8 cellular contexts compared by ENCODE assay signal in genomic region chr16:18594880-18595279, GRCh38. TPM values are rescaled to one million over a fixed set of nuclear protein-coding genes. Genes with fewer than 3 reads are reported as not detected.
DNase-seq lines count a peak whose midpoint lies in the region; ATAC-seq, FAIRE-seq and TF ChIP-seq lines count a peak whose summit lies in the region.
"Not testable (repeated sequence)": the region's sequence is repeated elsewhere in the genome, so short reads cannot be mapped to it uniquely, and the experiment has no call there.

No MANE protein-coding gene starts in this region.

- not testable (repeated sequence) for H3K27me3 Mint-ChIP-seq in activated CD4-positive, alpha-beta memory T cell treated with anti-CD3 and anti-CD28 coated beads for 36 hours

- not testable (repeated sequence) for H3F3A ChIP-seq in PC-3 (ENCODE audit: low read length, unreplicated experiment)

- H3K23ac ChIP-seq in trophoblast cell (ENCODE audit: low read length): not testable (repeated sequence)

- not testable (repeated sequence) for H3K4me1 ChIP-seq in A549; PC-3 (ENCODE audit: insufficient read depth, low read length); trophoblast cell (ENCODE audit: control insufficient read depth in 1 of 2, insufficient read depth in 2 of 2, low read length in 2 of 2)

- H3K4ac ChIP-seq in trophoblast cell (ENCODE audit: low read depth, low read length): not testable (repeated sequence)

- not testable (repeated sequence) for H3K4me1 Mint-ChIP-seq in activated CD4-positive, alpha-beta memory T cell treated with anti-CD3 and anti-CD28 coated beads for 36 hours (ENCODE audit: low read depth)

- CTCF ChIA-PET in A549 (lab: Yijun Ruan, JAX): interaction anchor here (0.7 kb wide), 1 partner anchor 13 kb away, joined by 3 read pairs; no protein-coding TSS in a partner anchor
- CTCF ChIA-PET in PC-3 (lab: Charles Lee); activated CD4-positive, alpha-beta memory T cell treated with anti-CD3 and anti-CD28 coated beads for 36 hours (lab: Charles Lee): not testable (repeated sequence)

- not testable (repeated sequence) for TF ChIP-seq POLR2A in A549 (IDR thresholded peaks at IDR 0.05; ENCODE audit: low read length)

- H2BK12ac ChIP-seq in trophoblast cell (ENCODE audit: low read length): not testable (repeated sequence)

- not testable (repeated sequence) for H2AK5ac ChIP-seq in trophoblast cell (ENCODE audit: low read length)

- BruUV-seq in PC-3 (replicated peaks; lab: Mats Ljungman, UMichigan): not testable (repeated sequence)

- not testable (repeated sequence) for H3K79me1 ChIP-seq in trophoblast cell (ENCODE audit: low read length)

- WGBS in A549 (ENCODE audit: missing lambda C conversion rate): 40% methylated on average over 5 of the region's 5 CpGs
- WGBS in trophoblast cell (ENCODE audit: extremely low coverage, insufficient coverage, insufficient read length): no CpG with 5 or more reads among the region's 5 CpGs

- H2BK5ac ChIP-seq in trophoblast cell (ENCODE audit: low read depth, low read length, poor library complexity): not testable (repeated sequence)

- TF ChIP-seq EP300 in A549 (IDR thresholded peaks at IDR 0.05): not testable (repeated sequence)

- not testable (repeated sequence) for FAIRE-seq in A549 (lab: Jason Lieb, UNC)

- H3K27ac Mint-ChIP-seq in activated CD4-positive, alpha-beta memory T cell treated with anti-CD3 and anti-CD28 coated beads for 36 hours: not testable (repeated sequence)

- H3K36me3 Mint-ChIP-seq in activated CD4-positive, alpha-beta memory T cell treated with anti-CD3 and anti-CD28 coated beads for 36 hours: not testable (repeated sequence)

- not testable (repeated sequence) for H3K4me3 Mint-ChIP-seq in activated CD4-positive, alpha-beta memory T cell treated with anti-CD3 and anti-CD28 coated beads for 36 hours

- H2BK120ac ChIP-seq in trophoblast cell (ENCODE audit: insufficient read depth, low read length, poor library complexity): not testable (repeated sequence)

- intact Hi-C loops in PC-3 (cut with micrococcal nuclease); activated CD4-positive, alpha-beta memory T cell treated with anti-CD3 and anti-CD28 coated beads for 36 hours (cut with micrococcal nuclease): not testable (repeated sequence)

- not testable (repeated sequence) for H3K4me2 ChIP-seq in A549; PC-3 (ENCODE audit: low read length); trophoblast cell (ENCODE audit: low read length)

- not testable (repeated sequence) for H3K18ac ChIP-seq in trophoblast cell (ENCODE audit: low read length)

- not testable (repeated sequence) for DNase-seq in A549 (ENCODE audit: low read depth in 1 of 2, low spot score in 1 of 2)
- DNase-seq in GM12865 (ENCODE audit: low read depth): peak; percentile 56
- DNase-seq in PC-3: peak; percentile 65
- DNase-seq in activated CD4-positive, alpha-beta memory T cell treated with anti-CD3 and anti-CD28 coated beads for 36 hours: peak; percentile 30
- DNase-seq in cardiac fibroblast (ENCODE audit: low read depth in 2 of 2): peak; percentile 33 to 82
- peak; percentile 69 for DNase-seq in islet precursor cell
- DNase-seq in trophoblast cell: peak; percentile 17 to 42

- ATAC-seq in A549: peak; percentile 48 to 59; a peak in 4 of 6 replicates
- ATAC-seq in HG03342 (IDR thresholded peaks at IDR 0.05; ENCODE audit: unreplicated experiment): peak; percentile 44
- ATAC-seq in PC-3: peak; percentile 66

- not testable (repeated sequence) for H3K14ac ChIP-seq in trophoblast cell (ENCODE audit: low read length)

- H3K27ac ChIP-seq in A549; PC-3 (ENCODE audit: low read length); trophoblast cell (ENCODE audit: low read depth, low read length): not testable (repeated sequence)

- not testable (repeated sequence) for H3K9me3 Mint-ChIP-seq in activated CD4-positive, alpha-beta memory T cell treated with anti-CD3 and anti-CD28 coated beads for 36 hours

- H2AFZ ChIP-seq in PC-3 (ENCODE audit: low read length); trophoblast cell (ENCODE audit: insufficient read depth, low read length, poor library complexity): not testable (repeated sequence)

- POLR2A ChIA-PET in A549 (lab: Yijun Ruan, JAX); PC-3 (lab: Charles Lee; ENCODE audit: unreplicated experiment); activated CD4-positive, alpha-beta memory T cell treated with anti-CD3 and anti-CD28 coated beads for 36 hours (lab: Charles Lee): not testable (repeated sequence)

- not testable (repeated sequence) for H4K91ac ChIP-seq in trophoblast cell (ENCODE audit: low read depth, low read length)

- not testable (repeated sequence) for H4K12ac ChIP-seq in trophoblast cell (ENCODE audit: low read depth, low read length)

- not testable (repeated sequence) for H3K4me3 ChIP-seq in A549; GM12865 (ENCODE audit: low read depth, low read length); PC-3 (ENCODE audit: low read length); cardiac fibroblast (replicated peaks in 1 of 2; ENCODE audit: low read depth in 2 of 2, low read length in 2 of 2); trophoblast cell (ENCODE audit: low read depth, low read length)

- H3K79me2 ChIP-seq in PC-3 (ENCODE audit: low read length); trophoblast cell (ENCODE audit: control insufficient read depth, insufficient read depth, low read length, poor library complexity): not testable (repeated sequence)

- TF ChIP-seq CTCF in A549 (IDR thresholded peaks at IDR 0.05); GM12865 (IDR thresholded peaks at IDR 0.05; ENCODE audit: insufficient read depth, low read depth, low read length, missing control alignments); PC-3 (conservative IDR thresholded peaks at IDR 0.05; ENCODE audit: low read depth, low read length); cardiac fibroblast (IDR thresholded peaks at IDR 0.05; ENCODE audit: low read depth, low read length): not testable (repeated sequence)

- H3K9me3 ChIP-seq in A549; PC-3 (ENCODE audit: low read length); trophoblast cell (ENCODE audit: insufficient read depth, low read depth, low read length): not testable (repeated sequence)

- not testable (repeated sequence) for H3K9ac ChIP-seq in PC-3 (ENCODE audit: low read length); trophoblast cell (ENCODE audit: low read length)

- TF ChIP-seq RAD21 in A549 (conservative IDR thresholded peaks at IDR 0.05 in 1 of 2, IDR thresholded peaks at IDR 0.05 in 1 of 2): not testable (repeated sequence)

- H3K36me3 ChIP-seq in PC-3 (ENCODE audit: low read depth, low read length); trophoblast cell (ENCODE audit: control insufficient read depth in 1 of 2, insufficient read depth in 2 of 2, low read length in 2 of 2): not testable (repeated sequence)

- not testable (repeated sequence) for H3K27me3 ChIP-seq in PC-3 (ENCODE audit: low read length); trophoblast cell (ENCODE audit: insufficient read depth, low read length)

- not testable (repeated sequence) for H3K9me2 ChIP-seq in PC-3 (replicated peaks; ENCODE audit: low read length)

- not testable (repeated sequence) for H4K8ac ChIP-seq in trophoblast cell (ENCODE audit: low read depth, low read length)

- H4K20me1 ChIP-seq in PC-3 (ENCODE audit: low read length): not testable (repeated sequence)

RNA-seq across cellular contexts. Expression of gene NOMO2, which starts 33.0 kb away (rescaled TPM):
- polyA plus RNA-seq in A549 (2011; rRNA removed) (123 and 151 TPM in 2 replicates), A549 (2017; fragmentation: RNase III; extraction: RNeasy Plus Mini Kit Qiagen cat#74134 plus additional on column Dnase treatment) (95.8 to 99.8 TPM (median 96.0 TPM) in 3 replicates)
- 81.5 and 89.0 TPM in 2 replicates for polyA plus RNA-seq in A549 (2012; cell fraction: cytosol; rRNA removed)
- 175 and 209 TPM in 2 replicates for polyA plus RNA-seq in A549 (2012; cell fraction: nucleus; rRNA removed)
- 270 and 371 TPM in 2 replicates for polyA minus RNA-seq in A549 (2011; rRNA and poly(A)+ RNA removed)
- total RNA-seq in PC-3 (2014; rRNA removed): 121 and 136 TPM in 2 replicates
- 10 to 100 TPM; 84.8 to 95.5 TPM for total RNA-seq in activated CD4-positive, alpha-beta memory T cell treated with anti-CD3 and anti-CD28 coated beads for 36 hours
- 128 and 134 TPM in 2 replicates for polyA plus RNA-seq in trophoblast cell (2013)
